Comparison of ENCODE assay signal across 29 cellular contexts in the genomic region with DNA sequence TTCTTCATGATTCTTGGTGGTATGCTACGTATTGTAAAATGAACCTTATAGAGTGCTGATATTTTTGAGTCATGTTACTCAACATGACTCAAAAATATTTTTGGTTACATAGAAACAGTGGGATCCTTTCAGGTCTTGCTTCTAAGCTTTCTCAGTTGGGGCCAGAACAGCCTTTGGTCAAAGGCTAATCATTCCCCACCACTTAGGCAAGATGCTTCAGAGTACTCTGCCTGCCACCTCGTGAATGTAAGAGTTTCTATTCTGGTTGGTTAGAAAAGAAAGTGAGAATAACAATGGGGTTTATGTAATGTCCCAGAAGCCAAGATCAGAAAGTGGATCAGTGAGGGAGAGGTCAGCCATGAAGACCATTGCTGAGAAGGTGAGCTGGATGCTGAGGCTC.
"Had no signal": no experiment of that assay in that cellular context is flagged by ENCODE, and none has a peak within 500 bp of the region (broad histone marks: within the 10 kb centered on the region; RNA-seq: fewer than 3 reads in every experiment).

No MANE protein-coding gene starts in this region.

- FAIRE-seq: endometrium had no signal

- H3K27ac Mint-ChIP-seq: activated CD4-positive, alpha-beta memory T cell treated with anti-CD3 and anti-CD28 coated beads, Interleukin-2, amount 10 ng/mL, durations not matched to agents 7 days and 5 days; activated CD4-positive, alpha-beta T cell treated with anti-CD3 and anti-CD28 coated beads, Interleukin-2, amount 10 ng/mL, durations not matched to agents 7 days and 5 days; activated naive CD4-positive, alpha-beta T cell treated with anti-CD3 and anti-CD28 coated beads, Interleukin-2, amount 50 U/mL, for 24 hours; activated naive CD8-positive, alpha-beta T cell treated with anti-CD3 and anti-CD28 coated beads, Interleukin-2, amount 10 ng/mL, durations not matched to agents 7 days and 5 days; activated T-cell treated with anti-CD3 and anti-CD28 coated beads, Interleukin-2, amount 50 U/mL, for 24 hours; activated T-cell treated with anti-CD3 and anti-CD28 coated beads, Interleukin-2, amount 50 U/mL, for 72 hours; brain; WTC11 had no signal

- H3K9me3 ChIP-seq: ascending aorta, colonic mucosa, gastrocnemius medialis had no signal

- H3K36me3 ChIP-seq: ascending aorta, breast epithelium, cardiac muscle cell, colonic mucosa, gastrocnemius medialis, heart left ventricle had no signal

- DNase-seq: activated CD4-positive, alpha-beta memory T cell treated with anti-CD3 and anti-CD28 coated beads, Interleukin-2, amount 10 ng/mL, durations not matched to agents 7 days and 5 days; activated CD4-positive, alpha-beta T cell treated with anti-CD3 and anti-CD28 coated beads for 1 hour; activated CD4-positive, alpha-beta T cell treated with anti-CD3 and anti-CD28 coated beads for 4 hours; activated CD4-positive, alpha-beta T cell treated with anti-CD3 and anti-CD28 coated beads, Interleukin-2, amount 10 ng/mL, durations not matched to agents 7 days and 5 days; activated CD4-positive, alpha-beta T cell treated with anti-CD3 and anti-CD28 coated beads, Interleukin-2, amount 50 U/mL, for 4 hours; activated CD8-positive, alpha-beta memory T cell treated with anti-CD3 and anti-CD28 coated beads, Interleukin-2, amount 50 U/mL, for 48 hours; activated gamma-delta T cell; activated naive CD4-positive, alpha-beta T cell; activated naive CD8-positive, alpha-beta T cell treated with anti-CD3 and anti-CD28 coated beads, Interleukin-2, amount 10 ng/mL, durations not matched to agents 7 days and 5 days; activated T-cell treated with anti-CD3 and anti-CD28 coated beads for 4 hours; activated T-cell treated with anti-CD3 and anti-CD28 coated beads, Interleukin-2, amount 50 U/mL, for 24 hours; activated T-cell treated with anti-CD3 and anti-CD28 coated beads, Interleukin-2, amount 50 U/mL, for 72 hours; central memory CD4-positive, alpha-beta T cell; cerebellar nuclear complex; colonic mucosa; effector CD8-positive, alpha-beta T cell; foreskin keratinocyte; gastrocnemius medialis; glutamatergic neuron; heart left ventricle; T-helper 2 cell had no signal

- H3K9me3 Mint-ChIP-seq: activated CD4-positive, alpha-beta memory T cell treated with anti-CD3 and anti-CD28 coated beads, Interleukin-2, amount 10 ng/mL, durations not matched to agents 7 days and 5 days had no signal

- H3K4me1 Mint-ChIP-seq: activated CD4-positive, alpha-beta memory T cell treated with anti-CD3 and anti-CD28 coated beads, Interleukin-2, amount 10 ng/mL, durations not matched to agents 7 days and 5 days; activated CD4-positive, alpha-beta T cell treated with anti-CD3 and anti-CD28 coated beads, Interleukin-2, amount 10 ng/mL, durations not matched to agents 7 days and 5 days; activated naive CD4-positive, alpha-beta T cell treated with anti-CD3 and anti-CD28 coated beads, Interleukin-2, amount 50 U/mL, for 24 hours; activated naive CD8-positive, alpha-beta T cell treated with anti-CD3 and anti-CD28 coated beads, Interleukin-2, amount 10 ng/mL, durations not matched to agents 7 days and 5 days; WTC11 had no signal

- H3K4me3 ChIP-seq: ascending aorta, breast epithelium, cardiac muscle cell, colonic mucosa, gastrocnemius medialis, heart left ventricle had no signal

- H3K4me1 ChIP-seq: ascending aorta, breast epithelium, colonic mucosa, foreskin keratinocyte, gastrocnemius medialis, heart left ventricle had no signal

- H3K27me3 ChIP-seq: ascending aorta, cardiac muscle cell, colonic mucosa, foreskin keratinocyte, gastrocnemius medialis had no signal

- H3K36me3 Mint-ChIP-seq: activated naive CD4-positive, alpha-beta T cell treated with anti-CD3 and anti-CD28 coated beads, Interleukin-2, amount 50 U/mL, for 24 hours; activated naive CD8-positive, alpha-beta T cell treated with anti-CD3 and anti-CD28 coated beads, Interleukin-2, amount 10 ng/mL, durations not matched to agents 7 days and 5 days; brain had no signal

- H3K4me3 Mint-ChIP-seq: activated CD4-positive, alpha-beta memory T cell treated with anti-CD3 and anti-CD28 coated beads, Interleukin-2, amount 10 ng/mL, durations not matched to agents 7 days and 5 days; activated CD4-positive, alpha-beta T cell treated with anti-CD3 and anti-CD28 coated beads, Interleukin-2, amount 10 ng/mL, durations not matched to agents 7 days and 5 days; activated naive CD4-positive, alpha-beta T cell treated with anti-CD3 and anti-CD28 coated beads, Interleukin-2, amount 50 U/mL, for 24 hours; activated naive CD8-positive, alpha-beta T cell treated with anti-CD3 and anti-CD28 coated beads, Interleukin-2, amount 10 ng/mL, durations not matched to agents 7 days and 5 days; activated T-cell treated with anti-CD3 and anti-CD28 coated beads, Interleukin-2, amount 50 U/mL, for 24 hours; activated T-cell treated with anti-CD3 and anti-CD28 coated beads, Interleukin-2, amount 50 U/mL, for 72 hours; brain; WTC11 had no signal

- H3K27me3 Mint-ChIP-seq: activated CD4-positive, alpha-beta memory T cell treated with anti-CD3 and anti-CD28 coated beads, Interleukin-2, amount 10 ng/mL, durations not matched to agents 7 days and 5 days; activated CD4-positive, alpha-beta T cell treated with anti-CD3 and anti-CD28 coated beads, Interleukin-2, amount 10 ng/mL, durations not matched to agents 7 days and 5 days; activated naive CD8-positive, alpha-beta T cell treated with anti-CD3 and anti-CD28 coated beads, Interleukin-2, amount 10 ng/mL, durations not matched to agents 7 days and 5 days; activated T-cell treated with anti-CD3 and anti-CD28 coated beads, Interleukin-2, amount 50 U/mL, for 24 hours had no signal

- H3K27ac ChIP-seq: ascending aorta, breast epithelium, cardiac muscle cell, colonic mucosa, foreskin keratinocyte, gastrocnemius medialis, heart left ventricle, VCaP had no signal
